24 cellular contexts compared by ENCODE assay signal in the genomic region with DNA sequence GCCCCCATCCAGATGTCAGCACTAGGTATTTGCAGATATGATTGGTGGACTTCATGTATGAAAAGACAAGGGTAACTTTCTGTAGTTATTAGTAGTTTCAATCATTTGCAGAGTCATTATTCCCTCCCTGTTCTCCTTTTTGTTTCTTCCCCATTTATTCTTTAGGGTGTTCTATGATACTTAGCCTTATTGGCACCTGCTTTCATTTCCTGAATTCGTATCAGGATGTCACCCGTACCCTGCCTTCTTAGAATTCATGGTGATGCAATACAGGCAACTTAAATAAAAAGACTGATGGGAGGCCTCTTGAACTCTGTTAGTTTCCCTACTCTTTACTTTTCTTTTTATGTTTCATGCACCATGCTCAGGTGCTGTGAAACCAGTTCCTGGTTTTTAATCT.
"Had no signal": no experiment of that assay in that cellular context is flagged by ENCODE, and none has a peak within 500 bp of the region (broad histone marks: within the 10 kb centered on the region; RNA-seq: fewer than 3 reads in every experiment).

No MANE protein-coding gene starts in this region.

- H3K9ac ChIP-seq: neural progenitor cell had no signal

- H3K27me3 ChIP-seq: hepatocyte, left lung, neural progenitor cell, stomach, suprapubic skin had no signal

- H3K27ac Mint-ChIP-seq: activated B cell treated with CpG ODN at 0.5 μM for 24 hours; activated naive CD4-positive, alpha-beta T cell treated with anti-CD3 and anti-CD28 coated beads for 36 hours; activated T-cell treated with anti-CD3 and anti-CD28 coated beads, Interleukin-2, amount 50 U/mL, for 72 hours; immature natural killer cell; naive thymus-derived CD8-positive, alpha-beta T cell; neural progenitor cell; stimulated activated effector memory CD8-positive, alpha-beta T cell treated with anti-CD3 and anti-CD28 coated beads, Interleukin-12 subunit alpha, Interleukin-12 subunit beta, amount 100 ng/mL, for 72 hours; T-helper 2 cell treated with Interferon-gamma antibody and Interleukin-4, amounts not matched to agents 5 μg/mL and 100 μg/mL, for 36 hours had no signal

- H3K36me3 ChIP-seq: left lung, neural progenitor cell, right lobe of liver, stomach, suprapubic skin, tibial nerve had no signal

- H3K4me1 ChIP-seq: left lung, neural progenitor cell, right lobe of liver, stomach, suprapubic skin, tibial nerve had no signal

- H3K4me3 Mint-ChIP-seq: activated B cell treated with CpG ODN at 0.5 μM for 24 hours; activated naive CD4-positive, alpha-beta T cell treated with anti-CD3 and anti-CD28 coated beads for 36 hours; activated T-cell treated with anti-CD3 and anti-CD28 coated beads, Interleukin-2, amount 50 U/mL, for 72 hours; immature natural killer cell; naive thymus-derived CD8-positive, alpha-beta T cell; neural progenitor cell; stimulated activated effector memory CD8-positive, alpha-beta T cell treated with anti-CD3 and anti-CD28 coated beads, Interleukin-12 subunit alpha, Interleukin-12 subunit beta, amount 100 ng/mL, for 72 hours; T-helper 2 cell treated with Interferon-gamma antibody and Interleukin-4, amounts not matched to agents 5 μg/mL and 100 μg/mL, for 36 hours had no signal

- H3K27ac ChIP-seq: hepatocyte, left lung, neural progenitor cell, right lobe of liver, skin epidermis, stomach, suprapubic skin, tibial nerve had no signal

- H3K4me1 Mint-ChIP-seq: immature natural killer cell; neural progenitor cell; stimulated activated effector memory CD8-positive, alpha-beta T cell treated with anti-CD3 and anti-CD28 coated beads, Interleukin-12 subunit alpha, Interleukin-12 subunit beta, amount 100 ng/mL, for 72 hours had no signal

- H3K4me2 ChIP-seq: hepatocyte, neural progenitor cell had no signal

- DNase-seq: activated B cell treated with CpG ODN at 0.5 μM for 24 hours; activated CD4-positive, alpha-beta T cell treated with anti-CD3 and anti-CD28 coated beads for 4 hours; activated CD4-positive, alpha-beta T cell treated with anti-CD3 and anti-CD28 coated beads, Interleukin-2, amount 50 U/mL, for 48 hours; activated effector memory CD4-positive, alpha-beta T cell treated with Interleukin-2 at 50 U/mL for 16 hours; activated naive CD4-positive, alpha-beta T cell treated with anti-CD3 and anti-CD28 coated beads for 36 hours; activated T-cell treated with anti-CD3 and anti-CD28 coated beads, Interleukin-2, amount 50 U/mL, for 72 hours; effector memory CD4-positive, alpha-beta T cell; foreskin melanocyte; immature natural killer cell; left lung; naive thymus-derived CD8-positive, alpha-beta T cell; posterior cingulate gyrus; right lobe of liver; stimulated activated CD4-positive, alpha-beta T cell treated with anti-CD3 and anti-CD28 coated beads, Interleukin-1b, Interleukin-23, amount 100 ng/mL, for 48 hours; stomach had no signal

- ATAC-seq: activated T-cell treated with anti-CD3 and anti-CD28 coated beads, Interleukin-2, amount 50 U/mL, for 72 hours; esophagus mucosa; left lung; naive thymus-derived CD8-positive, alpha-beta T cell; right lobe of liver; stimulated activated effector memory CD8-positive, alpha-beta T cell treated with anti-CD3 and anti-CD28 coated beads, Interleukin-12 subunit alpha, Interleukin-12 subunit beta, amount 100 ng/mL, for 72 hours had no signal

- H2AFZ ChIP-seq: hepatocyte, neural progenitor cell had no signal

- H3K79me2 ChIP-seq: hepatocyte had no signal

- H3K9me3 Mint-ChIP-seq: activated B cell treated with CpG ODN at 0.5 μM for 24 hours; activated naive CD4-positive, alpha-beta T cell treated with anti-CD3 and anti-CD28 coated beads for 36 hours; immature natural killer cell; stimulated activated effector memory CD8-positive, alpha-beta T cell treated with anti-CD3 and anti-CD28 coated beads, Interleukin-12 subunit alpha, Interleukin-12 subunit beta, amount 100 ng/mL, for 72 hours had no signal

- H3K4me3 ChIP-seq: hepatocyte, left lung, lung, neural progenitor cell, right lobe of liver, skin epidermis, stomach, suprapubic skin, tibial nerve had no signal

- H3K9me3 ChIP-seq: left lung, right lobe of liver, suprapubic skin had no signal

- H3K36me3 Mint-ChIP-seq: immature natural killer cell; neural progenitor cell; stimulated activated effector memory CD8-positive, alpha-beta T cell treated with anti-CD3 and anti-CD28 coated beads, Interleukin-12 subunit alpha, Interleukin-12 subunit beta, amount 100 ng/mL, for 72 hours had no signal
